ENCODE assay signal across 34 cellular contexts in the genomic region with DNA sequence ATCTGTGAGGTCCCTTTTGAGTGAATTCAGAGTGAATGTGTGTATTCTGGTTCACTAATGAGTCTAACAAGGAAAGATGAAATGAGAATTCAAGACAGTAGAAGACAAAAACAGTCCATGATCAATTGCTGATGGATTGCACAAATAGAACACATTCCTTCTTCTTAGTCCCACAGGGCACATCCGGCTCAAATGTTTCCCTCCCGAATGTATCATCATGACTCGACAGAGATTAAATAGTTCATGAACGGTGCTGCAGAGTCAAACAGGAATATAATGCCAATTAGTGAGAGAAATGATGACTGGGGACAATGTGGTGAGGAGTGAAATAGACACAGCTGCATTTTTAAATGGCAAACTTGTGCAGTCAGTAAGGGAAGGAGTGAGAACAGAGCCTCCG. TPM values are rescaled to one million over a fixed set of nuclear protein-coding genes. Genes with fewer than 3 reads are reported as not detected.
A peak's percentile ranks its signal among the peaks of the same experiment; 100 is the strongest.
DNase-seq lines count a peak whose midpoint lies in the region; ATAC-seq, FAIRE-seq and TF ChIP-seq lines count a peak whose summit lies in the region.
"Had no signal": no experiment of that assay in that cellular context is flagged by ENCODE, and none has a peak within 500 bp of the region (broad histone marks: within the 10 kb centered on the region; RNA-seq: fewer than 3 reads in every experiment).

No MANE protein-coding gene starts in this region.

- POLR2A ChIA-PET in A549 (lab: Yijun Ruan, JAX): interaction anchor here (1.2 kb wide), 1 partner anchor 12 kb away, joined by 3 read pairs; a partner anchor contains a TSS
- POLR2A ChIA-PET in K562 (lab: Yijun Ruan, JAX): interaction anchor here (0.9 kb wide), 2 partner anchors 12 to 346 kb away, joined by 3 to 4 read pairs; a partner anchor contains a TSS

- H3K4me1 Mint-ChIP-seq in HFFc6 (ENCODE audit: low read depth): peaks cover 14% of the 10 kb centered on the region
- H3K4me1 Mint-ChIP-seq: activated naive CD4-positive, alpha-beta T cell treated with anti-CD3 and anti-CD28 coated beads, Interleukin-2, amount 10 ng/mL, durations not matched to agents 7 days and 5 days; B cell; CD4-positive, alpha-beta memory T cell; central memory CD8-positive, alpha-beta T cell; endodermal cell; memory B cell; neural crest cell had no signal

- H3K79me2 ChIP-seq in K562 (ENCODE audit: control insufficient read depth, insufficient read depth, low read length): no peaks in the 10 kb centered on the region

- peak overlapping the region; percentile 18; the same call in 1 of the 2 replicates for H2AFZ ChIP-seq in K562 (ENCODE audit: low read depth, low read length)

- peaks cover 9% of the 10 kb centered on the region for H3K9me3 Mint-ChIP-seq in HFFc6
- H3K9me3 Mint-ChIP-seq: activated naive CD4-positive, alpha-beta T cell treated with anti-CD3 and anti-CD28 coated beads, Interleukin-2, amount 10 ng/mL, durations not matched to agents 7 days and 5 days had no signal

- ATAC-seq in A549 (no peak; a peak in 2 of 6 replicates), K562 (no peak; the same call in 2 of the 3 replicates), foreskin keratinocyte (peak; percentile 48), gastroesophageal sphincter (no peak), HG03108 (IDR thresholded peaks at IDR 0.05; ENCODE audit: unreplicated experiment) (no peak), HG02588 (IDR thresholded peaks at IDR 0.05; ENCODE audit: unreplicated experiment) (no peak)
- ATAC-seq: activated CD4-positive, CD25-positive, alpha-beta regulatory T cell treated with anti-CD3 and anti-CD28 coated beads, Interleukin-2, amount 50 U/mL, for 24 hours; left lung; pancreas; stimulated activated naive CD8-positive, alpha-beta T cell treated with anti-CD3 and anti-CD28 coated beads, Interleukin-15, Interleukin-2, amounts not matched to agents 100 U/mL and 50 U/mL, for 24 hours; T-helper 17 cell had no signal

- DNase-seq in A549 (ENCODE audit: low read depth in 1 of 2, low spot score in 1 of 2): no peak
- DNase-seq in HFFc6: no peak
- no peak for DNase-seq in K562 (ENCODE audit: extremely low read depth in 1 of 4, low spot score in 3 of 4)
- DNase-seq in foreskin keratinocyte: peak; percentile 11 to 32
- DNase-seq in germinal center (ENCODE audit: low spot score): no peak
- DNase-seq: 8988T; activated CD4-positive, alpha-beta memory T cell treated with anti-CD3 and anti-CD28 coated beads for 36 hours; activated naive CD4-positive, alpha-beta T cell treated with anti-CD3 and anti-CD28 coated beads, Interleukin-2, amount 10 ng/mL, durations not matched to agents 7 days and 5 days; CD4-positive, alpha-beta memory T cell; dermis blood vessel endothelial cell; DND-41; endodermal cell; esophagus squamous epithelium; glutamatergic neuron; left lung; NCI-H1092; NCI-H1694; NCI-H510A treated with DMSO at 0.1 percent for 48 hours; pancreas; Right ventricle myocardium superior; small intestine; stimulated activated naive CD8-positive, alpha-beta T cell treated with anti-CD3 and anti-CD28 coated beads, Interleukin-15, Interleukin-2, amounts not matched to agents 100 U/mL and 50 U/mL, for 24 hours; T-helper 17 cell had no signal

- H4K20me1 ChIP-seq in K562 (replicated peaks; ENCODE audit: control insufficient read depth, insufficient read depth, low read length): no peaks in the 10 kb centered on the region; the same call in 1 of the 2 replicates

- FAIRE-seq in A549 (lab: Jason Lieb, UNC) (peak; percentile 46), K562 (lab: Jason Lieb, UNC) (no peak)
- FAIRE-seq: D721Med, pancreas, small intestine had no signal

- H3K36me3 ChIP-seq in K562 (ENCODE audit: control insufficient read depth, insufficient read depth, low read length) (no peaks in the 10 kb centered on the region), gastroesophageal sphincter (no peaks in the 10 kb centered on the region)
- H3K36me3 ChIP-seq: adrenal gland, esophagus squamous epithelium, HAP-1, left lung, pancreas had no signal

- H3K4me3 ChIP-seq in A549 (no peak overlapping the region), K562 (no peak overlapping the region), gastroesophageal sphincter (no peak overlapping the region)
- H3K4me3 ChIP-seq: adrenal gland, esophagus squamous epithelium, HAP-1, left lung, pancreas had no signal

- TF ChIP-seq RAD21 in A549 (conservative IDR thresholded peaks at IDR 0.05 in 1 of 2, IDR thresholded peaks at IDR 0.05 in 1 of 2) (no peak), K562 (CRISPR knock-in tag; conservative IDR thresholded peaks at IDR 0.05 in 1 of 2, IDR thresholded peaks at IDR 0.05 in 1 of 2) (no peak)

- no peaks in the 10 kb centered on the region for H3K9me1 ChIP-seq in K562 (ENCODE audit: control insufficient read depth, insufficient read depth, low read length)

- no peak overlapping the region for H3K4me3 Mint-ChIP-seq in HFFc6
- H3K4me3 Mint-ChIP-seq: activated CD4-positive, alpha-beta memory T cell treated with anti-CD3 and anti-CD28 coated beads for 36 hours; activated naive CD4-positive, alpha-beta T cell treated with anti-CD3 and anti-CD28 coated beads, Interleukin-2, amount 10 ng/mL, durations not matched to agents 7 days and 5 days; B cell; CD4-positive, alpha-beta memory T cell; central memory CD8-positive, alpha-beta T cell; endodermal cell; memory B cell; neural crest cell; T-helper 17 cell had no signal

- peaks cover 12% of the 10 kb centered on the region for H3K27me3 Mint-ChIP-seq in HFFc6 (ENCODE audit: insufficient read depth)

- in situ Hi-C loops in K562 (cut with MboI): loop anchor here (10.0 kb wide), 1 partner anchor 865 kb away; no protein-coding TSS in a partner anchor

- no peak overlapping the region for H3K9ac ChIP-seq in K562 (ENCODE audit: insufficient read depth in 1 of 2, low read depth in 2 of 2, low read length in 2 of 2)

- 20% methylated on average over 5 of the region's 5 CpGs for WGBS in A549 (ENCODE audit: missing lambda C conversion rate)
- 2% methylated on average over 5 of the region's 5 CpGs for WGBS in K562 (ENCODE audit: insufficient coverage, low coverage, missing lambda C conversion rate)
- 22 to 70% methylated on average over 5 of the region's 5 CpGs for WGBS in gastroesophageal sphincter (ENCODE audit: low coverage in 1 of 2), 2 donors

- intact Hi-C loops in K562 (cut with micrococcal nuclease): loop anchor here (1.0 kb wide), 1 partner anchor 8 kb away; no protein-coding TSS in a partner anchor

- H3K27ac ChIP-seq in A549 (no peak overlapping the region), K562 (ENCODE audit: extremely low read depth, low read depth, low read length) (no peak overlapping the region), foreskin keratinocyte (no peak overlapping the region), gastroesophageal sphincter (no peak overlapping the region)
- H3K27ac ChIP-seq: adrenal gland, esophagus squamous epithelium, left lung, pancreas had no signal

- TF ChIP-seq POLR2A in A549 (IDR thresholded peaks at IDR 0.05; ENCODE audit: low read length): no peak
- no peak for TF ChIP-seq POLR2A in K562 (conservative IDR thresholded peaks at IDR 0.05)
- no peak for TF ChIP-seq POLR2A in gastroesophageal sphincter (IDR thresholded peaks at IDR 0.05)

- H3K27me3 ChIP-seq in K562 (ENCODE audit: control insufficient read depth in 2 of 2, insufficient read depth in 2 of 2, low read length in 2 of 2) (peaks cover 15 to 34% of the 10 kb centered on the region in 2 experiments; a peak in 4 of 5 replicates), foreskin keratinocyte (no peaks in the 10 kb centered on the region), gastroesophageal sphincter (peaks cover 21% of the 10 kb centered on the region)
- H3K27me3 ChIP-seq: adrenal gland, pancreas had no signal

- H3K27ac Mint-ChIP-seq in HFFc6: peak overlapping the region; percentile 29; the same call in 1 of the 2 replicates
- H3K27ac Mint-ChIP-seq: activated CD4-positive, alpha-beta memory T cell treated with anti-CD3 and anti-CD28 coated beads for 36 hours; activated naive CD4-positive, alpha-beta T cell treated with anti-CD3 and anti-CD28 coated beads, Interleukin-2, amount 10 ng/mL, durations not matched to agents 7 days and 5 days; B cell; endodermal cell; memory B cell; T-helper 17 cell had no signal

- H3K4me1 ChIP-seq in A549 (no peaks in the 10 kb centered on the region), K562 (replicated peaks in 1 of 2; ENCODE audit: control insufficient read depth in 2 of 2, insufficient read depth in 2 of 2, low read length in 2 of 2) (peaks cover 0 to 4% of the 10 kb centered on the region in 2 experiments; a peak in 2 of 5 replicates), foreskin keratinocyte (no peaks in the 10 kb centered on the region), gastroesophageal sphincter (no peaks in the 10 kb centered on the region)
- H3K4me1 ChIP-seq: adrenal gland, esophagus squamous epithelium, HAP-1, left lung, pancreas had no signal

- H3K36me3 Mint-ChIP-seq in HFFc6 (ENCODE audit: low read depth): no peaks in the 10 kb centered on the region
- H3K36me3 Mint-ChIP-seq: activated CD4-positive, alpha-beta memory T cell treated with anti-CD3 and anti-CD28 coated beads for 36 hours; activated naive CD4-positive, alpha-beta T cell treated with anti-CD3 and anti-CD28 coated beads, Interleukin-2, amount 10 ng/mL, durations not matched to agents 7 days and 5 days; CD4-positive, alpha-beta memory T cell; memory B cell had no signal

- BruUV-seq in K562 (replicated peaks; lab: Mats Ljungman, UMichigan): no TSS peak

- no peak overlapping the region for H3K4me2 ChIP-seq in A549
- H3K4me2 ChIP-seq in K562 (ENCODE audit: insufficient read depth, low read length): no peak overlapping the region

- no peaks in the 10 kb centered on the region for H3K9me3 ChIP-seq in A549
- no peaks in the 10 kb centered on the region for H3K9me3 ChIP-seq in K562 (replicated peaks; ENCODE audit: control insufficient read depth, insufficient read depth, low read depth, low read length)
- peaks cover 0 to 21% (median 0%) of the 10 kb centered on the region in 3 donors for H3K9me3 ChIP-seq in gastroesophageal sphincter
- H3K9me3 ChIP-seq: HAP-1, pancreas had no signal

- CTCF ChIA-PET in A549 (lab: Yijun Ruan, JAX) (no interaction called here), K562 (lab: Yijun Ruan, JAX; ENCODE audit: low intra/inter-chr PET ratio) (no interaction called here)

- TF ChIP-seq CTCF in A549 (IDR thresholded peaks at IDR 0.05) (no peak), HFFc6 (IDR thresholded peaks at IDR 0.05) (no peak), K562 (IDR thresholded peaks at IDR 0.05 in 2 of 3, conservative IDR thresholded peaks at IDR 0.05 in 1 of 3; ENCODE audit: insufficient read depth in 2 of 3, low read depth in 1 of 3, low read length in 3 of 3) (no peak), foreskin keratinocyte (conservative IDR thresholded peaks at IDR 0.05) (no peak), gastroesophageal sphincter (IDR thresholded peaks at IDR 0.05) (no peak)

- TF ChIP-seq EP300 in A549 (IDR thresholded peaks at IDR 0.05): no peak
- TF ChIP-seq EP300 in K562 (IDR thresholded peaks at IDR 0.05; ENCODE audit: low read length): no peak
- no peak for TF ChIP-seq EP300 in gastroesophageal sphincter (IDR thresholded peaks at IDR 0.05)

RNA-seq across cellular contexts. Expression of a gene that starts 11.5 kb away (rescaled TPM):
- 18.8 and 21.8 TPM in 2 replicates for polyA plus RNA-seq in A549 (2011; rRNA removed)
- 26.7 and 30.3 TPM in 2 replicates for polyA plus RNA-seq in A549 (2012; cell fraction: cytosol; rRNA removed)
- polyA plus RNA-seq in A549 (2012; cell fraction: nucleus; rRNA removed): 121 and 170 TPM in 2 replicates
- polyA plus RNA-seq in A549 (2017; fragmentation: RNase III; extraction: RNeasy Plus Mini Kit Qiagen cat#74134 plus additional on column Dnase treatment): 22.8 to 23.5 TPM (median 23.3 TPM) in 3 replicates
- polyA minus RNA-seq in A549 (2011; rRNA and poly(A)+ RNA removed): 20.3 and 27.5 TPM in 2 replicates
- 10 to 100 TPM; 23.9 to 32.4 (median 28.8) TPM for total RNA-seq in HFFc6 (2021; fragmentation: NEBNext Ultra II Directional; extraction: Animal tissue kit (Norgen Biotek cat#: 25700))
- total RNA-seq in K562 (2011; cell fraction: chromatin; rRNA removed; ENCODE audit: low replicate concordance): 141 and 174 TPM in 2 replicates
- 69.2 and 73.8 TPM in 2 replicates for total RNA-seq in K562 (2011; cell fraction: nucleolus; rRNA removed)
- 106 and 133 TPM in 2 replicates for total RNA-seq in K562 (2011; cell fraction: nucleoplasm; rRNA removed)
- 47.5 and 53.4 TPM in 2 replicates for total RNA-seq in K562 (2014; rRNA removed)
- total RNA-seq in K562 (2014; rRNA removed; fragmentation: Illumina TruSeq; extraction: Trizol): 21.9 and 23.4 TPM in 2 replicates
- total RNA-seq in K562 (2015; rRNA removed; fragmentation: Illumina TruSeq; extraction: Trizol): 31.0 and 32.6 TPM in 2 replicates
- 57.3 and 60.4 TPM in 2 replicates for total RNA-seq in K562 (2021)
- polyA plus RNA-seq in K562 (2011; rRNA removed): 17.4 and 33.1 TPM in 2 replicates
- 17.2 and 28.4 TPM in 2 replicates for polyA plus RNA-seq in K562 (2011; cell fraction: cytosol; rRNA removed)
- 104 and 135 TPM in 2 replicates for polyA plus RNA-seq in K562 (2011; cell fraction: nucleus; rRNA removed)
- polyA plus RNA-seq in K562 (2012): 26.3 and 38.9 TPM in 2 replicates
- 47.9 and 49.4 TPM in 2 replicates for polyA plus RNA-seq in K562 (2014; fragmentation: Illumina TruSeq; extraction: Trizol)
- 1 to 10 TPM; 2.4 to 2.8 TPM for polyA plus RNA-seq in K562 (2014; fragmentation: Nextera tagmentation; extraction: Ambion mirVana)
- 36.2 and 42.4 TPM in 2 replicates for polyA plus RNA-seq in K562 (2014; rRNA removed)
- polyA minus RNA-seq in K562 (2011; rRNA and poly(A)+ RNA removed): 24.6 and 36.6 TPM in 2 replicates
- 18.6 and 35.6 TPM in 2 replicates for polyA minus RNA-seq in K562 (2011; cell fraction: cytosol; rRNA and poly(A)+ RNA removed)
- 50.4 and 79.0 TPM in 2 replicates for polyA minus RNA-seq in K562 (2011; cell fraction: nucleus; rRNA and poly(A)+ RNA removed)
- total RNA-seq in foreskin keratinocyte: 25.6 and 25.8 TPM in 2 replicates
- 15.6 and 18.5 TPM in 2 replicates for polyA plus RNA-seq in foreskin keratinocyte
- total RNA-seq in gastroesophageal sphincter: 10 to 100 TPM; 22.4 to 50.4 (median 32.5) TPM

Comparison
In these comparisons a context has a peak if more than half of its experiments do, and no peak if none do; other contexts are left out.
1. DNase-seq: peak in foreskin keratinocyte (2 of 2); none in A549 (0 of 2), HFFc6 (single experiment), K562 (0 of 4) and germinal center (single experiment).